20 cellular contexts compared by ENCODE assay signal in the genomic region with DNA sequence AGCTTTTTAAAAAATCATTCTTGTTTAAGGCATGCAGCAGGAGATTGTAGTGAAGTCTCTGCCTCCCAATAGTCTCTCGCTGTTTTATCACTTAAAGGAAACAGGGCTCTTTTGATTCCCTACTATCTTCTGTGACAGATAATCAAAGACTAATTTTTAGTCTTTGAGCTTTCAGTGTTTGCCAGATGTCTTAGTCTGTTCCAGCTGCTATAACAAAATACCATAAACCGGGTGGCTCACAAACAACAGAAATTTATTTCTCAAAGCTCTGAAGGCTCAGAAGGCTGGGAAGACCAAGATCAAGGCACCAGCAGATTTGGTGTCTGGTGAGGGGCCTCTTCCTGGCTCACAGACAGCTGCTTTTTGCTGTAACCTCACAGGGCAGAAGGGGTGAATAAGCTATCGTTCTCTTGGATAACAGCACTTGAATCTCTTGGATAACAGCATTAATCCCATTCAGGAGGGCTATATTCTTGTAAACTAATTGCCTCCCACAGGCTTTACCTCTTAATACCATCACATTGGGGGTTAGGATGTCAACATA. TPM values are rescaled to one million over a fixed set of nuclear protein-coding genes. Genes with fewer than 3 reads are reported as not detected.
DNase-seq lines count a peak whose midpoint lies in the region; ATAC-seq and TF ChIP-seq lines count a peak whose summit lies in the region.
"Had no signal": no experiment of that assay in that cellular context is flagged by ENCODE, and none has a peak within 500 bp of the region (broad histone marks: within the 10 kb centered on the region; RNA-seq: fewer than 3 reads in every experiment).

No MANE protein-coding gene starts in this region.

- no peaks in the 10 kb centered on the region for H4K20me1 ChIP-seq in IMR-90 (ENCODE audit: insufficient read depth, low read length)

- H3K4me2 ChIP-seq in IMR-90 (ENCODE audit: low read depth, low read length), result no peak overlapping the region

- DNase-seq in MCF 10A (ENCODE audit: unreplicated experiment) (no peak), breast epithelium (ENCODE audit: low spot score in 2 of 2) (no peak), IMR-90 (no peak), NCI-H526 (lab: John Stamatoyannopoulos, UW) (no peak), left ventricle myocardium superior (no peak), NCI-H748 (lab: John Stamatoyannopoulos, UW; ENCODE audit: unreplicated experiment) (no peak)
- no peak for DNase-seq in activated CD8-positive, alpha-beta T cell treated with anti-CD3 and anti-CD28 coated beads, Interleukin-2, amount 10 ng/mL, durations not matched to agents 7 days and 5 days
- DNase-seq in stimulated activated effector memory CD8-positive, alpha-beta T cell treated with anti-CD3 and anti-CD28 coated beads, Interleukin-12 subunit alpha, Interleukin-12 subunit beta, amount 100 ng/mL, for 72 hours (ENCODE audit: low spot score in 2 of 2), result peak in 1 of 2 donors; percentile 41
- DNase-seq: activated CD4-positive, alpha-beta T cell treated with anti-CD3 and anti-CD28 coated beads, Interleukin-2, amount 50 U/mL, for 1 hour; adrenal gland; COR-L47; cortex of kidney; heart right ventricle; NCI-H1105 treated with DMSO at 0.1 percent for 48 hours; psoas muscle; SHP77; stimulated activated CD4-positive, alpha-beta T cell treated with anti-CD3 and anti-CD28 coated beads, Interleukin-2, amount 100 ng/mL, for 48 hours; upper lobe of left lung had no signal

- H3K4me1 ChIP-seq in breast epithelium (no peaks in the 10 kb centered on the region), IMR-90 (ENCODE audit: control insufficient read depth, insufficient read depth, low read length) (no peaks in the 10 kb centered on the region; the same call in 1 of the 2 replicates)
- H3K4me1 ChIP-seq: adrenal gland, HAP-1, psoas muscle had no signal

- BruUV-seq in MCF 10A (replicated peaks; lab: Mats Ljungman, UMichigan) (no TSS peak), IMR-90 (replicated peaks; lab: Mats Ljungman, UMichigan) (no TSS peak)

- in situ Hi-C loops in IMR-90 (cut with MboI; ENCODE audit: low sequenced_read_pairs), result no loop called here

- H3K27me3 Mint-ChIP-seq in MCF 10A (ENCODE audit: insufficient read depth, unreplicated experiment), result no peaks in the 10 kb centered on the region
- no peaks in the 10 kb centered on the region for H3K27me3 Mint-ChIP-seq in activated CD8-positive, alpha-beta T cell treated with anti-CD3 and anti-CD28 coated beads, Interleukin-2, amount 10 ng/mL, durations not matched to agents 7 days and 5 days (ENCODE audit: low read depth)

- TF ChIP-seq CTCF in MCF 10A (IDR thresholded peaks at IDR 0.05; ENCODE audit: unreplicated experiment), result no peak
- no peak for TF ChIP-seq CTCF in breast epithelium (IDR thresholded peaks at IDR 0.05)
- TF ChIP-seq CTCF in IMR-90 (conservative IDR thresholded peaks at IDR 0.05; ENCODE audit: low read depth, low read length), result no peak

- H2AK5ac ChIP-seq in IMR-90 (ENCODE audit: low read depth, low read length), result peak overlapping the region; percentile 15; the same call in 1 of the 2 replicates

- TF ChIP-seq RAD21 in IMR-90 (IDR thresholded peaks at IDR 0.05; ENCODE audit: low read length), result no peak

- POLR2A ChIA-PET in MCF 10A (lab: Yijun Ruan, JAX), result interaction anchor here (1.1 to 2.7 kb wide), 2 partner anchors 8 to 16 kb away, joined by 3 to 8 read pairs; no protein-coding TSS in a partner anchor
- POLR2A ChIA-PET in IMR-90 (lab: Charles Lee; ENCODE audit: unreplicated experiment), result no interaction called here
- POLR2A ChIA-PET in activated CD8-positive, alpha-beta T cell treated with anti-CD3 and anti-CD28 coated beads, Interleukin-2, amount 10 ng/mL, durations not matched to agents 7 days and 5 days (lab: Charles Lee), result no interaction called here

- H3K9ac ChIP-seq in IMR-90 (ENCODE audit: low read depth, low read length), result no peak overlapping the region

- H3K4me3 ChIP-seq in breast epithelium (no peak overlapping the region), IMR-90 (ENCODE audit: insufficient read depth, low read depth, low read length) (no peak overlapping the region)
- H3K4me3 ChIP-seq: adrenal gland, HAP-1, heart right ventricle, psoas muscle, upper lobe of left lung had no signal

- no peak overlapping the region for H2BK15ac ChIP-seq in IMR-90 (ENCODE audit: low read depth, low read length)

- no peak overlapping the region for H3K56ac ChIP-seq in IMR-90 (ENCODE audit: extremely low read depth, insufficient read depth, low read length)

- H3K36me3 ChIP-seq in breast epithelium, result no peaks in the 10 kb centered on the region
- H3K36me3 ChIP-seq in IMR-90 (ENCODE audit: control insufficient read depth, insufficient read depth, low read length), result no peaks in the 10 kb centered on the region
- H3K36me3 ChIP-seq: adrenal gland, HAP-1, heart right ventricle, upper lobe of left lung had no signal

- dilution Hi-C loops in IMR-90 (cut with HindIII; ENCODE audit: low sequenced_read_pairs, unreplicated experiment), result no loop called here

- H4K5ac ChIP-seq in IMR-90 (ENCODE audit: low read depth, low read length), result peak overlapping the region; percentile 8; the same call in 1 of the 2 replicates

- TF ChIP-seq POLR2A in breast epithelium (IDR thresholded peaks at IDR 0.05) (no peak), IMR-90 (IDR thresholded peaks at IDR 0.05; ENCODE audit: low read depth, low read length) (no peak)

- H4K8ac ChIP-seq in IMR-90 (ENCODE audit: low read depth in 2 of 2, low read length in 2 of 2), result no peak overlapping the region

- no peaks in the 10 kb centered on the region for H3K27me3 ChIP-seq in breast epithelium
- H3K27me3 ChIP-seq in IMR-90 (ENCODE audit: control insufficient read depth, insufficient read depth, low read length), result no peaks in the 10 kb centered on the region
- H3K27me3 ChIP-seq: adrenal gland, heart right ventricle, upper lobe of left lung had no signal

- H2AFZ ChIP-seq in IMR-90 (replicated peaks; ENCODE audit: low read length, poor library complexity), result no peak overlapping the region

- WGBS in IMR-90 (ENCODE audit: extremely low coverage in 2 of 2, insufficient read length in 1 of 2), 2 experiments, result no CpG with 5 or more reads among the region's 3 CpGs

- CTCF ChIA-PET in MCF 10A (lab: Yijun Ruan, JAX) (interaction anchor here (0.8 to 1.2 kb wide), 2 partner anchors 9 to 21 kb away, joined by 3 to 4 read pairs; no protein-coding TSS in a partner anchor), IMR-90 (lab: Yijun Ruan, JAX) (interaction anchor here (1.0 kb wide), 1 partner anchor 14 kb away, joined by 3 read pairs; no protein-coding TSS in a partner anchor)
- CTCF ChIA-PET in activated CD8-positive, alpha-beta T cell treated with anti-CD3 and anti-CD28 coated beads, Interleukin-2, amount 10 ng/mL, durations not matched to agents 7 days and 5 days (lab: Charles Lee), result interaction anchor here (0.8 to 0.9 kb wide), 3 partner anchors 13 to 333 kb away, joined by 3 read pairs; no protein-coding TSS in a partner anchor

- H3K79me1 ChIP-seq in IMR-90 (ENCODE audit: low read depth in 1 of 2, low read length in 2 of 2), result no peaks in the 10 kb centered on the region

- H4K91ac ChIP-seq in IMR-90 (ENCODE audit: insufficient read depth, low read depth, low read length), result no peak overlapping the region

- no peaks in the 10 kb centered on the region for H3K36me3 Mint-ChIP-seq in MCF 10A (ENCODE audit: insufficient read depth, unreplicated experiment)
- H3K36me3 Mint-ChIP-seq in activated CD8-positive, alpha-beta T cell treated with anti-CD3 and anti-CD28 coated beads, Interleukin-2, amount 10 ng/mL, durations not matched to agents 7 days and 5 days (ENCODE audit: low read depth), result peaks cover 26% of the 10 kb centered on the region
- H3K36me3 Mint-ChIP-seq in stimulated activated effector memory CD8-positive, alpha-beta T cell treated with anti-CD3 and anti-CD28 coated beads, Interleukin-12 subunit alpha, Interleukin-12 subunit beta, amount 100 ng/mL, for 72 hours, result no peaks in the 10 kb centered on the region

- H3K9me3 ChIP-seq in breast epithelium (no peaks in the 10 kb centered on the region), IMR-90 (ENCODE audit: control insufficient read depth, insufficient read depth, low read length) (no peaks in the 10 kb centered on the region)
- H3K9me3 ChIP-seq: adrenal gland, HAP-1, psoas muscle, upper lobe of left lung had no signal

- H3K4me1 Mint-ChIP-seq in MCF 10A (ENCODE audit: insufficient read depth, unreplicated experiment), result peaks cover 7% of the 10 kb centered on the region
- H3K4me1 Mint-ChIP-seq in activated CD8-positive, alpha-beta T cell treated with anti-CD3 and anti-CD28 coated beads, Interleukin-2, amount 10 ng/mL, durations not matched to agents 7 days and 5 days (ENCODE audit: low read depth), result peaks cover 46% of the 10 kb centered on the region
- peaks cover 30% of the 10 kb centered on the region for H3K4me1 Mint-ChIP-seq in stimulated activated effector memory CD8-positive, alpha-beta T cell treated with anti-CD3 and anti-CD28 coated beads, Interleukin-12 subunit alpha, Interleukin-12 subunit beta, amount 100 ng/mL, for 72 hours

- intact Hi-C loops in MCF 10A (cut with micrococcal nuclease) (no loop called here), breast epithelium (cut with DNase I; ENCODE audit: low total_unique reads) (no loop called here), IMR-90 (cut with micrococcal nuclease) (no loop called here), left ventricle myocardium superior (cut with micrococcal nuclease) (no loop called here)

- peak overlapping the region; percentile 29 for H3K27ac Mint-ChIP-seq in MCF 10A (ENCODE audit: low read depth, unreplicated experiment)
- peak overlapping the region; percentile 82 for H3K27ac Mint-ChIP-seq in activated CD8-positive, alpha-beta T cell treated with anti-CD3 and anti-CD28 coated beads, Interleukin-2, amount 10 ng/mL, durations not matched to agents 7 days and 5 days
- H3K27ac Mint-ChIP-seq in stimulated activated effector memory CD8-positive, alpha-beta T cell treated with anti-CD3 and anti-CD28 coated beads, Interleukin-12 subunit alpha, Interleukin-12 subunit beta, amount 100 ng/mL, for 72 hours, result no peak overlapping the region

- H3K14ac ChIP-seq in IMR-90 (replicated peaks; ENCODE audit: low read depth, low read length), result no peak overlapping the region

- H2BK120ac ChIP-seq in IMR-90 (ENCODE audit: low read depth, low read length), result no peak overlapping the region

- no peak overlapping the region for H3K4me3 Mint-ChIP-seq in MCF 10A (ENCODE audit: unreplicated experiment)
- no peak overlapping the region for H3K4me3 Mint-ChIP-seq in activated CD8-positive, alpha-beta T cell treated with anti-CD3 and anti-CD28 coated beads, Interleukin-2, amount 10 ng/mL, durations not matched to agents 7 days and 5 days
- peak overlapping the region; percentile 37 for H3K4me3 Mint-ChIP-seq in stimulated activated effector memory CD8-positive, alpha-beta T cell treated with anti-CD3 and anti-CD28 coated beads, Interleukin-12 subunit alpha, Interleukin-12 subunit beta, amount 100 ng/mL, for 72 hours

- ATAC-seq in IMR-90 (ENCODE audit: low read depth) (no peak), left ventricle myocardium superior (no peak)
- ATAC-seq in activated CD8-positive, alpha-beta T cell treated with anti-CD3 and anti-CD28 coated beads, Interleukin-2, amount 10 ng/mL, durations not matched to agents 7 days and 5 days, result no peak
- ATAC-seq in stimulated activated effector memory CD8-positive, alpha-beta T cell treated with anti-CD3 and anti-CD28 coated beads, Interleukin-12 subunit alpha, Interleukin-12 subunit beta, amount 100 ng/mL, for 72 hours, result no peak
- ATAC-seq: heart right ventricle, psoas muscle had no signal

- H3K18ac ChIP-seq in IMR-90 (ENCODE audit: low read depth, low read length), result peak overlapping the region; percentile 27; the same call in 1 of the 2 replicates

- H3K9me1 ChIP-seq in IMR-90 (ENCODE audit: insufficient read depth, low read length), result no peaks in the 10 kb centered on the region

- H2BK20ac ChIP-seq in IMR-90 (ENCODE audit: low read depth, low read length), result peak overlapping the region; percentile 49; the same call in 1 of the 2 replicates

- H2BK5ac ChIP-seq in IMR-90 (ENCODE audit: low read depth, low read length, poor library complexity, severe bottlenecking), result no peak overlapping the region

- H2AK9ac ChIP-seq in IMR-90 (replicated peaks; ENCODE audit: low read depth, low read length, poor library complexity), result no peak overlapping the region

- H3K27ac ChIP-seq in breast epithelium (no peak overlapping the region), IMR-90 (ENCODE audit: insufficient read depth, low read length) (no peak overlapping the region)
- H3K27ac ChIP-seq: adrenal gland, heart right ventricle, psoas muscle, upper lobe of left lung had no signal

- H3K4ac ChIP-seq in IMR-90 (ENCODE audit: low read depth, low read length), result no peak overlapping the region

- H3K23ac ChIP-seq in IMR-90 (ENCODE audit: low read depth, low read length), result no peak overlapping the region

- H3K9me3 Mint-ChIP-seq in MCF 10A (ENCODE audit: unreplicated experiment), result no peaks in the 10 kb centered on the region
- H3K9me3 Mint-ChIP-seq in activated CD8-positive, alpha-beta T cell treated with anti-CD3 and anti-CD28 coated beads, Interleukin-2, amount 10 ng/mL, durations not matched to agents 7 days and 5 days (ENCODE audit: insufficient read depth), result peaks cover 11% of the 10 kb centered on the region
- H3K9me3 Mint-ChIP-seq in stimulated activated effector memory CD8-positive, alpha-beta T cell treated with anti-CD3 and anti-CD28 coated beads, Interleukin-12 subunit alpha, Interleukin-12 subunit beta, amount 100 ng/mL, for 72 hours, result no peaks in the 10 kb centered on the region

RNA-seq across cellular contexts. Expression of a gene that starts 37.8 kb away (rescaled TPM):
- total RNA-seq in MCF 10A (2022) (0.83 and 1.4 TPM in 2 replicates), breast epithelium (1 to 10 TPM; 1.6 to 5.9 (median 3.6) TPM), IMR-90 (2012; rRNA removed) (0.28 and 0.36 TPM in 2 replicates), left ventricle myocardium superior (0.57 TPM)
- 0.47 and 0.48 TPM in 2 replicates for polyA plus RNA-seq in IMR-90 (2012; rRNA removed)
- 0.07 and 0.08 TPM in 2 replicates for polyA plus RNA-seq in IMR-90 (2012; cell fraction: cytosol; rRNA removed)
- 0.27 and 3.1 TPM in 2 replicates for polyA plus RNA-seq in IMR-90 (2012; cell fraction: nucleus; rRNA removed; ENCODE audit: low replicate concordance)
- 100 to 1,000 TPM; 154 to 157 TPM for total RNA-seq in activated CD8-positive, alpha-beta T cell treated with anti-CD3 and anti-CD28 coated beads, Interleukin-2, amount 10 ng/mL, durations not matched to agents 7 days and 5 days
- total RNA-seq: OCI-LY7 had no signal

RNA-seq across cellular contexts. Expression of a gene that starts 56.6 kb away (rescaled TPM):
- 204 and 241 TPM in 2 replicates for total RNA-seq in MCF 10A (2022)
- total RNA-seq in breast epithelium, result 10 to 100 TPM; 34.1 to 73.9 (median 63.9) TPM
- total RNA-seq in IMR-90 (2012; rRNA removed), result 116 and 167 TPM in 2 replicates
- 44.3 and 57.2 TPM in 2 replicates for polyA plus RNA-seq in IMR-90 (2012; rRNA removed)
- polyA plus RNA-seq in IMR-90 (2012; cell fraction: cytosol; rRNA removed), result 11.9 and 14.9 TPM in 2 replicates
- polyA plus RNA-seq in IMR-90 (2012; cell fraction: nucleus; rRNA removed; ENCODE audit: low replicate concordance), result 10.3 and 68.5 TPM in 2 replicates
- 1 to 10 TPM; 2.6 to 3.4 TPM for total RNA-seq in activated CD8-positive, alpha-beta T cell treated with anti-CD3 and anti-CD28 coated beads, Interleukin-2, amount 10 ng/mL, durations not matched to agents 7 days and 5 days
- 16.0 TPM for total RNA-seq in left ventricle myocardium superior
- total RNA-seq: OCI-LY7 had no signal

Comparison
In these comparisons a context has a peak if more than half of its experiments do, and no peak if none do; other contexts are left out.
1. RNA of a gene that starts 37.8 kb away (total RNA-seq): 154 to 157 TPM in activated CD8-positive, alpha-beta T cell treated with anti-CD3 and anti-CD28 coated beads, Interleukin-2, amount 10 ng/mL, durations not matched to agents 7 days and 5 days; 1.6 to 5.9 TPM in breast epithelium, 0.83 to 1.4 TPM in MCF 10A, 0.57 TPM in left ventricle myocardium superior (single experiment) and 0.28 to 0.36 TPM in IMR-90; every median in the first group is over 10 times any median in the second.